In genomic region chr17:81197409-81197795, GRCh38 we compare ENCODE assay signal across 30 cellular contexts. TPM values are rescaled to one million over a fixed set of nuclear protein-coding genes. Genes with fewer than 3 reads are reported as not detected.
"Had no signal": no experiment of that assay in that cellular context is flagged by ENCODE, and none has a peak within 500 bp of the region (broad histone marks: within the 10 kb centered on the region; RNA-seq: fewer than 3 reads in every experiment).

No MANE protein-coding gene starts in this region.

- H3K4me3 Mint-ChIP-seq: activated B cell treated with CpG ODN at 0.5 μM for 24 hours; activated CD8-positive, alpha-beta T cell treated with anti-CD3 and anti-CD28 coated beads for 36 hours; activated T-cell treated with anti-CD3 and anti-CD28 coated beads, Interleukin-2, amount 50 U/mL, for 4 hours; activated T-helper 17 cell treated with anti-CD3 and anti-CD28 coated beads, Interleukin-2, amount 50 U/mL, for 72 hours; central memory CD8-positive, alpha-beta T cell; nephron; T-helper 17 cell had no signal

- H3K27me3 Mint-ChIP-seq: activated B cell treated with CpG ODN at 0.5 μM for 24 hours; activated CD8-positive, alpha-beta T cell treated with anti-CD3 and anti-CD28 coated beads for 36 hours; activated T-helper 17 cell treated with anti-CD3 and anti-CD28 coated beads, Interleukin-2, amount 50 U/mL, for 72 hours; central memory CD8-positive, alpha-beta T cell; T-helper 17 cell had no signal

- H3K27me3 ChIP-seq: breast epithelium, gastrocnemius medialis, left lung, right lobe of liver, stomach, thyroid gland, upper lobe of right lung had no signal

- H3K4me1 Mint-ChIP-seq: activated B cell treated with CpG ODN at 0.5 μM for 24 hours; activated T-helper 17 cell treated with anti-CD3 and anti-CD28 coated beads, Interleukin-2, amount 50 U/mL, for 72 hours; central memory CD8-positive, alpha-beta T cell; nephron; T-helper 17 cell had no signal

- DNase-seq: activated B cell treated with CpG ODN at 0.5 μM for 24 hours; activated CD4-positive, alpha-beta T cell treated with anti-CD3 and anti-CD28 coated beads, Interleukin-2, amount 50 U/mL, for 1 hour; activated CD8-positive, alpha-beta T cell treated with anti-CD3 and anti-CD28 coated beads for 36 hours; activated gamma-delta T cell treated with Interleukin-2 at 50 U/mL for 16 hours; activated naive CD4-positive, alpha-beta T cell treated with anti-CD3 and anti-CD28 coated beads, Interleukin-2, amount 50 U/mL, for 16 hours; activated T-cell treated with anti-CD3 and anti-CD28 coated beads, Interleukin-2, amount 50 U/mL, for 4 hours; amniotic stem cell; effector CD8-positive, alpha-beta T cell; erythroblast; gastrocnemius medialis; hypothalamus; kidney glomerular epithelial cell; mammary epithelial cell; right lobe of liver; stimulated activated CD4-positive, alpha-beta T cell treated with anti-CD3 and anti-CD28 coated beads, Interleukin-12 subunit alpha, Interleukin-12 subunit beta, amount 100 ng/mL, for 4 hours; stimulated activated CD4-positive, alpha-beta T cell treated with anti-CD3 and anti-CD28 coated beads, Interleukin-4, amount 100 ng/mL, for 1 hour; stomach; T1000; thyroid gland; upper lobe of right lung had no signal

- H3K27ac Mint-ChIP-seq: activated B cell treated with CpG ODN at 0.5 μM for 24 hours; activated CD8-positive, alpha-beta T cell treated with anti-CD3 and anti-CD28 coated beads for 36 hours; activated T-helper 17 cell treated with anti-CD3 and anti-CD28 coated beads, Interleukin-2, amount 50 U/mL, for 72 hours; nephron; T-helper 17 cell had no signal

- H3K9me3 Mint-ChIP-seq: activated B cell treated with CpG ODN at 0.5 μM for 24 hours; activated CD8-positive, alpha-beta T cell treated with anti-CD3 and anti-CD28 coated beads for 36 hours; activated T-cell treated with anti-CD3 and anti-CD28 coated beads, Interleukin-2, amount 50 U/mL, for 4 hours; activated T-helper 17 cell treated with anti-CD3 and anti-CD28 coated beads, Interleukin-2, amount 50 U/mL, for 72 hours; central memory CD8-positive, alpha-beta T cell; nephron had no signal

- H3K9me3 ChIP-seq: breast epithelium, gastrocnemius medialis, left lung, right lobe of liver, stomach, thyroid gland, upper lobe of right lung had no signal

- H3K4me3 ChIP-seq: breast epithelium, left lung, right lobe of liver, stomach, thyroid gland had no signal

- H3K27ac ChIP-seq: breast epithelium, left lung, right lobe of liver, stomach, thyroid gland, upper lobe of right lung had no signal

- H3K36me3 ChIP-seq: breast epithelium, gastrocnemius medialis, right lobe of liver, thyroid gland had no signal

- H3K4me1 ChIP-seq: breast epithelium, gastrocnemius medialis, right lobe of liver, thyroid gland had no signal

RNA-seq across cellular contexts. Expression of gene PVALEF, which starts 32.1 kb away (rescaled TPM):
- total RNA-seq: activated B cell treated with CpG ODN at 0.5 μM for 24 hours; activated CD8-positive, alpha-beta T cell treated with anti-CD3 and anti-CD28 coated beads for 36 hours; activated T-cell treated with anti-CD3 and anti-CD28 coated beads, Interleukin-2, amount 50 U/mL, for 4 hours; activated T-helper 17 cell treated with anti-CD3 and anti-CD28 coated beads, Interleukin-2, amount 50 U/mL, for 72 hours; breast epithelium; dermis blood vessel endothelial cell; gastrocnemius medialis; left lung; mammary epithelial cell; mucosa of gallbladder; osteoblast; right lobe of liver; skeletal muscle tissue; stomach; T-helper 17 cell; thyroid gland; upper lobe of right lung had no signal
- polyA plus RNA-seq: mammary epithelial cell, stomach had no signal
